Comparison of ENCODE assay signal across 26 cellular contexts in genomic region chr20:3678198-3678597, GRCh38. TPM values are rescaled to one million over a fixed set of nuclear protein-coding genes. Genes with fewer than 3 reads are reported as not detected.
DNase-seq lines count a peak whose midpoint lies in the region; ATAC-seq and TF ChIP-seq lines count a peak whose summit lies in the region.
"Had no signal": no experiment of that assay in that cellular context is flagged by ENCODE, and none has a peak within 500 bp of the region (broad histone marks: within the 10 kb centered on the region; RNA-seq: fewer than 3 reads in every experiment).

No MANE protein-coding gene starts in this region.

- no peak for TF ChIP-seq CTCF in heart left ventricle (IDR thresholded peaks at IDR 0.05)

- no peak overlapping the region for H2BK12ac ChIP-seq in mesenchymal stem cell (ENCODE audit: low read length in 2 of 2)

- no peak overlapping the region for H2AFZ ChIP-seq in mesenchymal stem cell (ENCODE audit: low read depth, low read length)
- H2AFZ ChIP-seq: GM23248 had no signal

- H3K14ac ChIP-seq in mesenchymal stem cell (ENCODE audit: low read length in 2 of 2): no peak overlapping the region

- H2AK5ac ChIP-seq in mesenchymal stem cell (ENCODE audit: low read length, severe bottlenecking): peak overlapping the region; percentile 38

- H3K27me3 ChIP-seq in heart left ventricle (peaks cover 0 to 59% (median 33%) of the 10 kb centered on the region in 9 donors), mesenchymal stem cell (ENCODE audit: control insufficient read depth in 1 of 2, insufficient read depth in 1 of 2, low read length in 2 of 2) (no peaks in the 10 kb centered on the region), HAP-1 (ENCODE audit: low read depth) (peaks cover 28% of the 10 kb centered on the region)
- H3K27me3 ChIP-seq: MG63 had no signal

- intact Hi-C loops in heart left ventricle (cut with DNase I) (loop anchor here in 7 of 10 donors (2.0 to 10.0 kb wide), 9 partner anchors 33 to 417 kb away; partner anchors contain the start of genes ADISSP (in 2 of the 7) and SPEF1 (in 1 of the 7)), left cardiac atrium (cut with DNase I) (loop anchor here (10.0 kb wide), 3 partner anchors 87 to 407 kb away; partner anchors contain the start of gene ADISSP (in 1 of the 2))

- H3K4me3 ChIP-seq in heart left ventricle: no peak overlapping the region
- H3K4me3 ChIP-seq in mesenchymal stem cell (ENCODE audit: insufficient read depth in 1 of 2, low read depth in 1 of 2, low read length in 2 of 2): no peak overlapping the region
- no peak overlapping the region for H3K4me3 ChIP-seq in skin epidermis
- no peak overlapping the region for H3K4me3 ChIP-seq in HAP-1
- H3K4me3 ChIP-seq: A549, GM23248, lower lobe of right lung, MG63 had no signal

- H2BK120ac ChIP-seq in mesenchymal stem cell (ENCODE audit: low read depth, low read length): no peak overlapping the region

- no peak overlapping the region for H3K4ac ChIP-seq in mesenchymal stem cell (ENCODE audit: low read depth in 1 of 2, low read length in 2 of 2)

- no peak for TF ChIP-seq POLR2A in heart left ventricle (IDR thresholded peaks at IDR 0.05)

- peak overlapping the region in 8 of 12 donors; percentile 12 to 92 (median 36) for H3K27ac ChIP-seq in heart left ventricle
- H3K27ac ChIP-seq in mesenchymal stem cell (ENCODE audit: low read length, poor library complexity, severe bottlenecking): no peak overlapping the region
- peak overlapping the region in 14 of 21 experiments; percentile 3 to 82 (median 62) for H3K27ac ChIP-seq in skin epidermis
- H3K27ac ChIP-seq: A549, GM23248, lower lobe of right lung had no signal

- no peaks in the 10 kb centered on the region for H3K9me3 ChIP-seq in heart left ventricle
- no peaks in the 10 kb centered on the region for H3K9me3 ChIP-seq in mesenchymal stem cell (ENCODE audit: control insufficient read depth, low read length)
- no peaks in the 10 kb centered on the region for H3K9me3 ChIP-seq in HAP-1
- H3K9me3 ChIP-seq: A549, BE2C, lower lobe of right lung, MG63 had no signal

- H3K36me3 ChIP-seq in heart left ventricle (peaks cover 0 to 2% (median 0%) of the 10 kb centered on the region in 9 donors), mesenchymal stem cell (ENCODE audit: control insufficient read depth in 1 of 2, insufficient read depth in 2 of 2, low read depth in 1 of 2, low read length in 2 of 2) (peaks cover 20 to 44% of the 10 kb centered on the region in 2 experiments), HAP-1 (replicated peaks) (no peaks in the 10 kb centered on the region)
- H3K36me3 ChIP-seq: BE2C, lower lobe of right lung, MG63 had no signal

- H3K9ac ChIP-seq in mesenchymal stem cell (ENCODE audit: low read length): peak overlapping the region; percentile 87
- H3K9ac ChIP-seq: GM23248 had no signal

- no peak overlapping the region for H4K8ac ChIP-seq in mesenchymal stem cell (ENCODE audit: low read length)

- DNase-seq in heart left ventricle (peak in 1 of 5 donors; percentile 32), left cardiac atrium (no peak), mesenchymal stem cell (no peak), HAP-1 (ENCODE audit: low spot score in 2 of 2) (no peak), nucleus accumbens (lab: John Stamatoyannopoulos, UW) (no peak)
- DNase-seq: activated CD4-positive, alpha-beta T cell treated with anti-CD3 and anti-CD28 coated beads, Interleukin-2, amount 10 ng/mL, durations not matched to agents 7 days and 5 days; activated CD8-positive, alpha-beta memory T cell treated with anti-CD3 and anti-CD28 coated beads, Interleukin-2, amount 10 ng/mL, durations not matched to agents 7 days and 5 days; activated naive CD8-positive, alpha-beta T cell treated with anti-CD3 and anti-CD28 coated beads for 36 hours; BE2C; DMS53; GDM1; lower lobe of right lung; MG63; NCI-H1417 treated with DMSO at 0.1 percent for 48 hours; NCI-H82; T-helper 9 cell had no signal

- H2BK5ac ChIP-seq in mesenchymal stem cell (ENCODE audit: low read depth, low read length, poor library complexity, severe bottlenecking): no peak overlapping the region

- no peak overlapping the region for H4K91ac ChIP-seq in mesenchymal stem cell (ENCODE audit: low read length)

- 52 to 65% (median 61%) methylated on average over 1 to 2 of the region's 2 CpGs for whole genome bisulfite sequencing in heart left ventricle, 4 donors
- WGBS in mesenchymal stem cell: 88% methylated on average over 2 of the region's 2 CpGs

- no peak for ATAC-seq in heart left ventricle
- ATAC-seq in left cardiac atrium: no peak
- no peak for ATAC-seq in GM19035 (IDR thresholded peaks at IDR 0.05; ENCODE audit: unreplicated experiment)
- ATAC-seq in HG03469 (IDR thresholded peaks at IDR 0.05; ENCODE audit: unreplicated experiment): no peak
- ATAC-seq: A549; activated CD8-positive, alpha-beta memory T cell treated with anti-CD3 and anti-CD28 coated beads, Interleukin-2, amount 10 ng/mL, durations not matched to agents 7 days and 5 days; lower lobe of right lung had no signal

- H3K18ac ChIP-seq in mesenchymal stem cell (ENCODE audit: low read depth in 1 of 2, low read length in 2 of 2): no peak overlapping the region

- no peak overlapping the region for H2BK15ac ChIP-seq in mesenchymal stem cell (ENCODE audit: low read depth, poor library complexity, severe bottlenecking)

- peaks cover 3% of the 10 kb centered on the region for H3K79me1 ChIP-seq in mesenchymal stem cell (replicated peaks; ENCODE audit: low read length, poor library complexity, severe bottlenecking)

- in situ Hi-C loops in HAP-1 (cut with MboI; ENCODE audit: low sequenced_read_pairs): loop anchor here (5.0 kb wide), 1 partner anchor 34 kb away; the partner anchor contains the start of gene SIGLEC1

- H3K4me2 ChIP-seq in mesenchymal stem cell (ENCODE audit: low read length, poor library complexity, severe bottlenecking): no peak overlapping the region
- H3K4me2 ChIP-seq: A549 had no signal

- H3K4me1 ChIP-seq in heart left ventricle: peaks cover 0 to 53% (median 24%) of the 10 kb centered on the region in 12 donors
- H3K4me1 ChIP-seq in mesenchymal stem cell (ENCODE audit: control insufficient read depth, insufficient read depth, low read depth, low read length): peaks cover 47% of the 10 kb centered on the region
- no peaks in the 10 kb centered on the region for H3K4me1 ChIP-seq in HAP-1
- H3K4me1 ChIP-seq: BE2C had no signal

- H3K23ac ChIP-seq in mesenchymal stem cell (ENCODE audit: low read length in 2 of 2): no peak overlapping the region

RNA-seq across cellular contexts. Expression of gene ADAM33, which starts 3.6 kb away (rescaled TPM):
- total RNA-seq in heart left ventricle (10 to 100 TPM in 2 of 9 donors, 1 to 10 TPM in 7; 2.3 to 10.7 (median 3.5) TPM), left cardiac atrium (10 to 100 TPM in 1 of 2 donors, 1 to 10 TPM in 1; 9.9 to 18.5 TPM)
- polyA plus RNA-seq in heart left ventricle: 10 to 100 TPM in 1 of 2 donors, 1 to 10 TPM in 1; 3.2 to 21.2 TPM
- polyA plus RNA-seq in mesenchymal stem cell (2013, experiment 1 of 2): 8.8 TPM
- 7.8 TPM for polyA plus RNA-seq in mesenchymal stem cell (2013, experiment 2 of 2)
- total RNA-seq: activated CD4-positive, alpha-beta T cell treated with anti-CD3 and anti-CD28 coated beads, Interleukin-2, amount 10 ng/mL, durations not matched to agents 7 days and 5 days; activated CD8-positive, alpha-beta memory T cell treated with anti-CD3 and anti-CD28 coated beads, Interleukin-2, amount 10 ng/mL, durations not matched to agents 7 days and 5 days; activated naive CD8-positive, alpha-beta T cell treated with anti-CD3 and anti-CD28 coated beads for 36 hours; epithelial cell of proximal tubule; HT-29 had no signal
- polyA plus RNA-seq: keratinocyte had no signal

RNA-seq across cellular contexts. Expression of gene GFRA4, which starts 15.0 kb away (rescaled TPM):
- not detected for total RNA-seq in heart left ventricle
- polyA plus RNA-seq in heart left ventricle: not detected
- not detected for total RNA-seq in left cardiac atrium
- not detected for polyA plus RNA-seq in mesenchymal stem cell (2013, experiment 1 of 2)
- polyA plus RNA-seq in mesenchymal stem cell (2013, experiment 2 of 2): not detected
- total RNA-seq: activated CD4-positive, alpha-beta T cell treated with anti-CD3 and anti-CD28 coated beads, Interleukin-2, amount 10 ng/mL, durations not matched to agents 7 days and 5 days; activated CD8-positive, alpha-beta memory T cell treated with anti-CD3 and anti-CD28 coated beads, Interleukin-2, amount 10 ng/mL, durations not matched to agents 7 days and 5 days; activated naive CD8-positive, alpha-beta T cell treated with anti-CD3 and anti-CD28 coated beads for 36 hours; cerebellum; epithelial cell of proximal tubule; GM23248; HT-29; lower lobe of right lung; renal cortical epithelial cell had no signal
- polyA plus RNA-seq: A549, GM23248, keratinocyte had no signal

RNA-seq across cellular contexts. Expression of gene SIGLEC1, which starts 34.2 kb away (rescaled TPM):
- total RNA-seq in heart left ventricle (10 to 100 TPM in 2 of 9 donors, 1 to 10 TPM in 7; 1.5 to 51.9 (median 5.7) TPM), left cardiac atrium (10 to 100 TPM; 12.4 to 23.9 TPM)
- polyA plus RNA-seq in heart left ventricle: 1 to 10 TPM; 1.9 to 6.1 TPM
- not detected for polyA plus RNA-seq in mesenchymal stem cell (2013, experiment 1 of 2)
- polyA plus RNA-seq in mesenchymal stem cell (2013, experiment 2 of 2): not detected
- total RNA-seq: activated CD4-positive, alpha-beta T cell treated with anti-CD3 and anti-CD28 coated beads, Interleukin-2, amount 10 ng/mL, durations not matched to agents 7 days and 5 days; activated CD8-positive, alpha-beta memory T cell treated with anti-CD3 and anti-CD28 coated beads, Interleukin-2, amount 10 ng/mL, durations not matched to agents 7 days and 5 days; activated naive CD8-positive, alpha-beta T cell treated with anti-CD3 and anti-CD28 coated beads for 36 hours; epithelial cell of proximal tubule; GM23248; HT-29; renal cortical epithelial cell had no signal
- polyA plus RNA-seq: GM23248, keratinocyte had no signal

RNA-seq across cellular contexts. Expression of gene HSPA12B, which starts 54.3 kb away (rescaled TPM):
- total RNA-seq in heart left ventricle (10 to 100 TPM; 10.4 to 35.7 (median 14.3) TPM), left cardiac atrium (10 to 100 TPM; 15.7 to 19.3 TPM)
- 10 to 100 TPM; 11.8 to 17.3 TPM for polyA plus RNA-seq in heart left ventricle
- polyA plus RNA-seq in mesenchymal stem cell (2013, experiment 1 of 2): 0.03 TPM
- 0.04 TPM for polyA plus RNA-seq in mesenchymal stem cell (2013, experiment 2 of 2)
- total RNA-seq: activated CD4-positive, alpha-beta T cell treated with anti-CD3 and anti-CD28 coated beads, Interleukin-2, amount 10 ng/mL, durations not matched to agents 7 days and 5 days; activated CD8-positive, alpha-beta memory T cell treated with anti-CD3 and anti-CD28 coated beads, Interleukin-2, amount 10 ng/mL, durations not matched to agents 7 days and 5 days; activated naive CD8-positive, alpha-beta T cell treated with anti-CD3 and anti-CD28 coated beads for 36 hours; epithelial cell of proximal tubule; GM23248; HT-29; renal cortical epithelial cell had no signal
- polyA plus RNA-seq: keratinocyte had no signal
